ENCODE assay signal across 2 cellular contexts in genomic region chr9:128390150-128390812, GRCh38.
TF ChIP-seq lines count a peak whose summit lies in the region.

No MANE protein-coding gene starts in this region.

TF ChIP-seq in GM23338, 12 proteins besides CTCF, POLR2A, EP300 and RAD21:
- TF ChIP-seq STAT1 (IDR thresholded peaks at IDR 0.05; ENCODE audit: unreplicated experiment) (no peak), REST (IDR thresholded peaks at IDR 0.05; ENCODE audit: unreplicated experiment) (no peak), EZH2phosphoT487 (IDR thresholded peaks at IDR 0.05; ENCODE audit: unreplicated experiment) (no peak), ZNF114 (CRISPR knock-in tag; IDR thresholded peaks at IDR 0.05) (no peak), ZNF331 (CRISPR knock-in tag; IDR thresholded peaks at IDR 0.05; ENCODE audit: low read depth) (no peak), POLR2AphosphoS5 (IDR thresholded peaks at IDR 0.05; ENCODE audit: low read depth) (no peak), CREB1 (CRISPR knock-in tag; IDR thresholded peaks at IDR 0.05; ENCODE audit: low read depth) (no peak), NANOG (IDR thresholded peaks at IDR 0.05; ENCODE audit: borderline replicate concordance) (no peak), ZNF462 (CRISPR knock-in tag; IDR thresholded peaks at IDR 0.05) (no peak), ETS1 (IDR thresholded peaks at IDR 0.05) (no peak), JUNB (IDR thresholded peaks at IDR 0.05; ENCODE audit: unreplicated experiment) (no peak), EZH2 (IDR thresholded peaks at IDR 0.05; ENCODE audit: low read depth, unreplicated experiment) (no peak)

TF ChIP-seq in H1, 55 proteins besides CTCF, POLR2A, EP300 and RAD21:
- TF ChIP-seq FOSL1 (IDR thresholded peaks at IDR 0.05; ENCODE audit: insufficient read depth, low read depth, low read length) (no peak), ZNF274 (IDR thresholded peaks at IDR 0.05; ENCODE audit: borderline replicate concordance, extremely low read depth, low read length) (no peak), PHF8 (conservative IDR thresholded peaks at IDR 0.05; ENCODE audit: low read depth, low read length) (no peak), CHD2 (IDR thresholded peaks at IDR 0.05; ENCODE audit: low read length) (no peak), CEBPB (IDR thresholded peaks at IDR 0.05; ENCODE audit: low read depth, low read length) (no peak), CBX5 (IDR thresholded peaks at IDR 0.05; ENCODE audit: low read depth, low read length) (no peak), CTBP2 (IDR thresholded peaks at IDR 0.05; ENCODE audit: borderline replicate concordance, insufficient read depth, insufficient read length, low read length) (no peak), TBP (IDR thresholded peaks at IDR 0.05; ENCODE audit: low read depth, low read length) (no peak), MAX (IDR thresholded peaks at IDR 0.05) (no peak), BRCA1 (IDR thresholded peaks at IDR 0.05; ENCODE audit: low read depth, low read length) (no peak), TAF1 (IDR thresholded peaks at IDR 0.05; ENCODE audit: low read depth, low read length) (no peak), KDM5A (IDR thresholded peaks at IDR 0.05; ENCODE audit: low read length) (no peak)
